In the genomic region with DNA sequence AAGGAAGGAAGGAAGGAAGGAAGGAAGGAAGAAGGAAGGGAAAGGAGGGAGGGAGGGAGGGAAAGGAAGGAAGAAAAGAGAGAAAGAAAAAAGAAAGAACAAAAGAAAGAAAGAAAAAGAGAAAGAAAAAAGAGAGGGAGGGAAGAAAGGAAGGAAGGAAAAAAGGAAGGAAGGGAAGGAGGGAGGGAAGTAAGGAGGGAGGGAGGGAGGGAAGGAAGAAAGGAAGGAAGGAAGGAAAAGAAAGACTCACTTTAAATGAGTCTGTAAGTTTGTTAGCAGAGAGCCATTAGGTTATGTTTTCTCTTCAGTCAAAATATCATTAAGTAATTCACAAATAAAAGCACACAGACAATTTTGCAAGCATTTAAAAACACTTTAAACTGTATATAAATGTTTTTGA, we compare ENCODE assay signal across 1 cellular context.
TF ChIP-seq lines count a peak whose summit lies in the region.

No MANE protein-coding gene starts in this region.

TF ChIP-seq in K562, 482 proteins besides CTCF, POLR2A, EP300 and RAD21 (continued from another document):
- TF ChIP-seq, protein P1, sequence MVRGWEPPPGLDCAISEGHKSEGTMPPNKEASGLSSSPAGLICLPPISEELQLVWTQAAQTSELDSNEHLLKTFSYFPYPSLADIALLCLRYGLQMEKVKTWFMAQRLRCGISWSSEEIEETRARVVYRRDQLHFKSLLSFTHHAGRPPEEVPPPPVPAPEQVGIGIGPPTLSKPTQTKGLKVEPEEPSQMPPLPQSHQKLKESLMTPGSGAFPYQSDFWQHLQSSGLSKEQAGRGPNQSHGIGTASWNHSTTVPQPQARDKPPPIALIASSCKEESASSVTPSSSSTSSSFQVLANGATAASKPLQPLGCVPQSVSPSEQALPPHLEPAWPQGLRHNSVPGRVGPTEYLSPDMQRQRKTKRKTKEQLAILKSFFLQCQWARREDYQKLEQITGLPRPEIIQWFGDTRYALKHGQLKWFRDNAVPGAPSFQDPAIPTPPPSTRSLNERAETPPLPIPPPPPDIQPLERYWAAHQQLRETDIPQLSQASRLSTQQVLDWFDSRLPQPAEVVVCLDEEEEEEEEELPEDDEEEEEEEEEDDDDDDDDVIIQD (CRISPR knock-in tag; IDR thresholded peaks at IDR 0.05): no peak
- no peak for TF ChIP-seq KDM1A (IDR thresholded peaks at IDR 0.05)
